In genomic region chr3:53051929-53052328, GRCh38 we compare ENCODE assay signal across 17 cellular contexts. TPM values are rescaled to one million over a fixed set of nuclear protein-coding genes. Genes with fewer than 3 reads are reported as not detected.
DNase-seq lines count a peak whose midpoint lies in the region; ATAC-seq and TF ChIP-seq lines count a peak whose summit lies in the region.
"Had no signal": no experiment of that assay in that cellular context is flagged by ENCODE, and none has a peak within 500 bp of the region (broad histone marks: within the 10 kb centered on the region; RNA-seq: fewer than 3 reads in every experiment).

No MANE protein-coding gene starts in this region.

- no peak overlapping the region for H3K9ac ChIP-seq in neuronal stem cell (ENCODE audit: low read depth, low read length, poor library complexity)

- no peak overlapping the region for H2AK5ac ChIP-seq in neuronal stem cell (ENCODE audit: low read depth, low read length)

- H3K18ac ChIP-seq in neuronal stem cell (ENCODE audit: low read length) = no peak overlapping the region

- peaks cover 10% of the 10 kb centered on the region for H3K4me1 ChIP-seq in body of pancreas
- H3K4me1 ChIP-seq in mucosa of descending colon (ENCODE audit: low read depth) = peaks cover under 1% of the 10 kb centered on the region
- H3K4me1 ChIP-seq in neuronal stem cell (ENCODE audit: control insufficient read depth in 2 of 2, insufficient read depth in 1 of 2, low read depth in 1 of 2, low read length in 2 of 2) = no peaks in the 10 kb centered on the region
- H3K4me1 ChIP-seq: HAP-1 had no signal

- no peaks in the 10 kb centered on the region for H3K27me3 ChIP-seq in body of pancreas
- peaks cover 0 to 12% (median 4%) of the 10 kb centered on the region in 3 experiments for H3K27me3 ChIP-seq in neuronal stem cell (ENCODE audit: control insufficient read depth in 3 of 3, insufficient read depth in 3 of 3, low read depth in 1 of 3, low read length in 3 of 3)

- no peak overlapping the region for H2AFZ ChIP-seq in neuronal stem cell (ENCODE audit: low read length)

- ATAC-seq in body of pancreas (peak; percentile 96), mucosa of descending colon (peak; percentile 77)
- ATAC-seq: Panc1, Right ventricle myocardium inferior had no signal

- no peak overlapping the region for H3K4me2 ChIP-seq in neuronal stem cell (ENCODE audit: insufficient read depth, low read length, poor library complexity, severe bottlenecking)

- H3K23ac ChIP-seq in neuronal stem cell (ENCODE audit: low read depth, low read length, poor library complexity) = no peak overlapping the region

- H3K4ac ChIP-seq in neuronal stem cell (ENCODE audit: low read length) = no peak overlapping the region

- no peak overlapping the region for H4K8ac ChIP-seq in neuronal stem cell (ENCODE audit: low read depth, low read length)

- no peak overlapping the region for H4K91ac ChIP-seq in neuronal stem cell (ENCODE audit: low read depth, low read length, poor library complexity)

- no peak overlapping the region for H2BK120ac ChIP-seq in neuronal stem cell (ENCODE audit: low read depth, low read length)

- DNase-seq in DMS53 treated with DMSO at 0.1 percent for 48 hours (lab: John Stamatoyannopoulos, UW; ENCODE audit: unreplicated experiment) (peak; percentile 20), NCI-H146 (lab: John Stamatoyannopoulos, UW) (peak; percentile 72), body of pancreas (peak; percentile 65 to 84 (median 79)), mucosa of descending colon (peak in 1 of 3 donors; percentile 25), neuronal stem cell (ENCODE audit: low spot score) (no peak), NCI-H1092 (lab: John Stamatoyannopoulos, UW) (no peak), SKM-1 (lab: John Stamatoyannopoulos, UW; ENCODE audit: unreplicated experiment) (no peak), SKM-1 treated with dmso at 0.1 percent for 144 hours (lab: John Stamatoyannopoulos, UW; ENCODE audit: unreplicated experiment) (no peak)
- DNase-seq: IMR-90, Kasumi-1, NCI-H2029, NCI-H345, NCI-H82 had no signal

- no peak overlapping the region for H3K14ac ChIP-seq in neuronal stem cell (ENCODE audit: low read length)

- H3K79me1 ChIP-seq in neuronal stem cell (ENCODE audit: low read depth, low read length) = no peaks in the 10 kb centered on the region

- peak overlapping the region in 3 of 4 donors; percentile 14 to 65 (median 42) for H3K27ac ChIP-seq in body of pancreas
- no peak overlapping the region for H3K27ac ChIP-seq in neuronal stem cell (replicated peaks; ENCODE audit: low read length)
- H3K27ac ChIP-seq: SK-N-MC had no signal

- no peak for TF ChIP-seq POLR2A in body of pancreas (IDR thresholded peaks at IDR 0.05)

- H3K9me3 ChIP-seq in body of pancreas (no peaks in the 10 kb centered on the region), mucosa of descending colon (no peaks in the 10 kb centered on the region), neuronal stem cell (replicated peaks in 1 of 2; ENCODE audit: control insufficient read depth in 2 of 2, insufficient read depth in 1 of 2, low read depth in 1 of 2, low read length in 2 of 2) (peaks cover 0 to 1% of the 10 kb centered on the region in 2 donors)
- H3K9me3 ChIP-seq: HAP-1 had no signal

- H2BK5ac ChIP-seq in neuronal stem cell (ENCODE audit: low read length) = no peak overlapping the region

- no peak overlapping the region for H2BK15ac ChIP-seq in neuronal stem cell (ENCODE audit: low read length)

- 31 to 39% methylated on average over 2 of the region's 2 CpGs for whole genome bisulfite sequencing in body of pancreas, 2 donors
- no CpG with 5 or more reads among the region's 2 CpGs for whole genome bisulfite sequencing in neuronal stem cell (ENCODE audit: extremely low coverage in 2 of 2, insufficient read length in 2 of 2, insufficient replicate concordance in 1 of 2), 2 donors

- H3K36me3 ChIP-seq in body of pancreas (replicated peaks in 1 of 2; ENCODE audit: insufficient read depth in 1 of 2, low read depth in 2 of 2) (no peaks in the 10 kb centered on the region), mucosa of descending colon (ENCODE audit: low read depth) (no peaks in the 10 kb centered on the region), neuronal stem cell (replicated peaks in 1 of 2; ENCODE audit: control insufficient read depth in 2 of 2, insufficient read depth in 2 of 2, low read length in 2 of 2) (no peaks in the 10 kb centered on the region)
- H3K36me3 ChIP-seq: HAP-1 had no signal

- TF ChIP-seq CTCF in body of pancreas (IDR thresholded peaks at IDR 0.05) (peak in 3 of 7 experiments; percentile 12 to 37 (median 15)), mucosa of descending colon (IDR thresholded peaks at IDR 0.05) (no peak)

- H2BK12ac ChIP-seq in neuronal stem cell (ENCODE audit: low read length) = no peak overlapping the region

- H3K4me3 ChIP-seq in body of pancreas (no peak overlapping the region), mucosa of descending colon (no peak overlapping the region), neuronal stem cell (ENCODE audit: low read length in 2 of 2) (no peak overlapping the region)
- H3K4me3 ChIP-seq: HAP-1, SK-N-MC had no signal

- intact Hi-C loops in body of pancreas (cut with DNase I) (no loop called here), mucosa of descending colon (cut with DNase I, micrococcal nuclease) (no loop called here)

RNA-seq across cellular contexts. Expression of gene SFMBT1, which starts 6.1 kb away (rescaled TPM):
- total RNA-seq in body of pancreas = 10 to 100 TPM in 1 of 2 donors, 1 to 10 TPM in 1; 6.9 to 17.6 TPM
- total RNA-seq in mucosa of descending colon = 10 to 100 TPM; 19.7 to 22.8 (median 19.8) TPM
- polyA plus RNA-seq in neuronal stem cell (2013, experiment 1 of 2) = 7.2 TPM
- 7.8 TPM for polyA plus RNA-seq in neuronal stem cell (2013, experiment 2 of 2)

Comparison
In these comparisons a context has a peak if more than half of its experiments do, and no peak if none do; other contexts are left out.
1. DNase-seq: peak in DMS53 treated with DMSO at 0.1 percent for 48 hours (single experiment), NCI-H146 (single experiment) and body of pancreas (4 of 4); none in neuronal stem cell (single experiment), NCI-H1092 (single experiment), SKM-1 (single experiment) and SKM-1 treated with dmso at 0.1 percent for 144 hours (single experiment).